Comparison of ENCODE assay signal across 16 cellular contexts in the genomic region with DNA sequence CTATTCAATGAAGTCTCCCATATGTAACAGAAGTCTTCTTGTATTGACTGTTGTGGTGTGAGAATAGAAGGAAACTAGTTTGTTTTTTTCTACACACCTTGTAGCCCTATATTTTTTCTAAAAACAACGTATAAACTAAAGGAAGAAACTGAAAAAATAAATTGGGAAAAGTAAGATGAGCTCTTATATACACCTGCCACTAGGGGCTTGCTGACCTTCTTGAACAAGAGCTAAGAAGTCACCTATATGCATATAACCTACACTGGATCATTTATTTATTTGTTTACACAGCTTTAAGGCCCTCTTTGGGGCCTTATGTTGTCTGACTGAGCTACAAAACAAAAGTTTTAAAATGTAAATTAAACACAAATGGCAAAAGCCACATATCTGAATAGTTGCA.
DNase-seq lines count a peak whose midpoint lies in the region; ATAC-seq and TF ChIP-seq lines count a peak whose summit lies in the region.
"Had no signal": no experiment of that assay in that cellular context is flagged by ENCODE, and none has a peak within 500 bp of the region (broad histone marks: within the 10 kb centered on the region; RNA-seq: fewer than 3 reads in every experiment).

No MANE protein-coding gene starts in this region.

- DNase-seq in WERI-Rb-1 (no peak), neural crest cell (ENCODE audit: low read depth, low spot score) (no peak), cerebellar cortex (ENCODE audit: low spot score) (no peak), hippocampal formation (lab: John Stamatoyannopoulos, UW) (no peak), psoas muscle (no peak)
- DNase-seq: body of pancreas, NCI-H2029, NCI-H510A treated with DMSO at 0.1 percent for 48 hours, Peyer's patch, small intestine had no signal

- H3K27me3 Mint-ChIP-seq in neural crest cell (ENCODE audit: low read depth), result peaks cover 22% of the 10 kb centered on the region

- H3K4me3 ChIP-seq in Loucy (ENCODE audit: low read length, poor library complexity, severe bottlenecking) (no peak overlapping the region), WERI-Rb-1 (ENCODE audit: low read depth, low read length) (no peak overlapping the region), psoas muscle (no peak overlapping the region)
- H3K4me3 ChIP-seq: body of pancreas, coronary artery, gastroesophageal sphincter, Peyer's patch had no signal

- ATAC-seq in psoas muscle, result no peak
- ATAC-seq: body of pancreas, gastroesophageal sphincter had no signal

- H3K4me1 ChIP-seq in Loucy (ENCODE audit: insufficient read depth, low read length, poor library complexity, severe bottlenecking) (no peaks in the 10 kb centered on the region), psoas muscle (no peaks in the 10 kb centered on the region)
- H3K4me1 ChIP-seq: body of pancreas, gastroesophageal sphincter, parathyroid adenoma, Peyer's patch had no signal

- no peak overlapping the region for H3K9ac ChIP-seq in Loucy (ENCODE audit: low read depth, low read length, poor library complexity, severe bottlenecking)
- H3K9ac ChIP-seq: parathyroid adenoma had no signal

- WGBS in psoas muscle, 3 donors, result 46 to 59% (median 58%) methylated on average over 1 of the region's 1 CpG

- H3K9me2 ChIP-seq in Loucy (replicated peaks; ENCODE audit: low read depth, low read length), result no peaks in the 10 kb centered on the region

- H3K9me3 Mint-ChIP-seq in neural crest cell, result no peaks in the 10 kb centered on the region
- H3K9me3 Mint-ChIP-seq: activated naive CD4-positive, alpha-beta T cell treated with anti-CD3 and anti-CD28 coated beads, Interleukin-2, amount 50 U/mL, for 24 hours had no signal

- no peak overlapping the region for H3K27ac ChIP-seq in WERI-Rb-1
- no peak overlapping the region for H3K27ac ChIP-seq in psoas muscle
- H3K27ac ChIP-seq: body of pancreas, coronary artery, gastroesophageal sphincter, parathyroid adenoma, Peyer's patch had no signal

- no peaks in the 10 kb centered on the region for H3K36me3 Mint-ChIP-seq in neural crest cell (ENCODE audit: low read depth)
- H3K36me3 Mint-ChIP-seq: activated naive CD4-positive, alpha-beta T cell treated with anti-CD3 and anti-CD28 coated beads, Interleukin-2, amount 50 U/mL, for 24 hours had no signal

- no peak overlapping the region for H3K4me3 Mint-ChIP-seq in neural crest cell
- H3K4me3 Mint-ChIP-seq: activated naive CD4-positive, alpha-beta T cell treated with anti-CD3 and anti-CD28 coated beads, Interleukin-2, amount 50 U/mL, for 24 hours had no signal

- H3K9me3 ChIP-seq in Loucy (ENCODE audit: insufficient read depth, low read depth, low read length), result no peaks in the 10 kb centered on the region
- no peaks in the 10 kb centered on the region for H3K9me3 ChIP-seq in WERI-Rb-1 (ENCODE audit: severe bottlenecking)
- H3K9me3 ChIP-seq in psoas muscle, result no peaks in the 10 kb centered on the region
- H3K9me3 ChIP-seq: body of pancreas, gastroesophageal sphincter, Peyer's patch had no signal

- no peaks in the 10 kb centered on the region for H3K4me1 Mint-ChIP-seq in neural crest cell
- H3K4me1 Mint-ChIP-seq: activated naive CD4-positive, alpha-beta T cell treated with anti-CD3 and anti-CD28 coated beads, Interleukin-2, amount 50 U/mL, for 24 hours had no signal

- H3K36me3 ChIP-seq in Loucy (ENCODE audit: insufficient read depth, low read length) (no peaks in the 10 kb centered on the region), WERI-Rb-1 (no peaks in the 10 kb centered on the region), psoas muscle (ENCODE audit: insufficient read depth in 1 of 2, low read depth in 1 of 2) (no peaks in the 10 kb centered on the region)
- H3K36me3 ChIP-seq: gastroesophageal sphincter, Peyer's patch had no signal

- no peak overlapping the region for H3K27ac Mint-ChIP-seq in neural crest cell (ENCODE audit: unreplicated experiment)
- H3K27ac Mint-ChIP-seq: activated naive CD4-positive, alpha-beta T cell treated with anti-CD3 and anti-CD28 coated beads, Interleukin-2, amount 50 U/mL, for 24 hours had no signal

- no peaks in the 10 kb centered on the region for H3K79me2 ChIP-seq in Loucy (ENCODE audit: insufficient read depth, low read length)
- H3K79me2 ChIP-seq: parathyroid adenoma had no signal

- H3K4me2 ChIP-seq in Loucy (ENCODE audit: low read depth, low read length, poor library complexity, severe bottlenecking), result no peak overlapping the region

- intact Hi-C loops in psoas muscle (cut with DNase I), result no loop called here

- H3K27me3 ChIP-seq in Loucy (ENCODE audit: insufficient read depth, low read length, poor library complexity, severe bottlenecking), result no peaks in the 10 kb centered on the region
- peaks cover 20% of the 10 kb centered on the region for H3K27me3 ChIP-seq in WERI-Rb-1 (ENCODE audit: insufficient read depth, low read depth, severe bottlenecking)
- H3K27me3 ChIP-seq in psoas muscle (ENCODE audit: insufficient read depth in 3 of 3, low read length in 2 of 3), result no peaks in the 10 kb centered on the region
- H3K27me3 ChIP-seq: body of pancreas, gastroesophageal sphincter, Peyer's patch had no signal

- TF ChIP-seq CTCF in GM12872 (IDR thresholded peaks at IDR 0.05; ENCODE audit: insufficient read depth, low read depth, low read length) (peak; percentile 33; the same call in 1 of the 3 replicates), Loucy (conservative IDR thresholded peaks at IDR 0.05; ENCODE audit: low read length) (peak; percentile 49), WERI-Rb-1 (IDR thresholded peaks at IDR 0.05; ENCODE audit: low read depth, low read length) (0 out of 2 replicates have a peak, but pooled peaks have one; percentile 9), neural crest cell (conservative IDR thresholded peaks at IDR 0.05) (peak; percentile 52), psoas muscle (IDR thresholded peaks at IDR 0.05) (no peak)

- no peaks in the 10 kb centered on the region for H3F3A ChIP-seq in Loucy (ENCODE audit: low read depth)

- no peak overlapping the region for H2AFZ ChIP-seq in Loucy (ENCODE audit: low read length)
- H2AFZ ChIP-seq: parathyroid adenoma had no signal

- H4K20me1 ChIP-seq in Loucy (ENCODE audit: insufficient read depth, low read length, poor library complexity, severe bottlenecking), result no peaks in the 10 kb centered on the region
